ENCODE assay signal across 8 cellular contexts in genomic region chr1:21255943-21256320, GRCh38.
"Had no signal": no experiment of that assay in that cellular context is flagged by ENCODE, and none has a peak within 500 bp of the region (broad histone marks: within the 10 kb centered on the region; RNA-seq: fewer than 3 reads in every experiment).

No MANE protein-coding gene starts in this region.

- H3K4me3 Mint-ChIP-seq: activated CD4-positive, alpha-beta memory T cell treated with anti-CD3 and anti-CD28 coated beads for 36 hours; activated T-helper 1 cell treated with anti-CD3 and anti-CD28 coated beads, Interleukin-12 subunit alpha, Interleukin-12 subunit beta, Interleukin-2, Interleukin-4 antibody, amounts not matched to agents 30 ng/mL and 10 ng/mL and 1 ng/mL, durations not matched to agents 14 hours and 24 hours and 36 hours; natural killer cell treated with Interleukin-12 subunit alpha and Interleukin-12 subunit beta and Interleukin-15 and Interleukin-18, amount 100 ng/mL, for 72 hours had no signal

- H3K27me3 Mint-ChIP-seq: activated CD4-positive, alpha-beta memory T cell treated with anti-CD3 and anti-CD28 coated beads for 36 hours; natural killer cell treated with Interleukin-12 subunit alpha and Interleukin-12 subunit beta and Interleukin-15 and Interleukin-18, amount 100 ng/mL, for 72 hours had no signal

- H3K36me3 ChIP-seq: cardiac muscle cell had no signal

- H3K4me3 ChIP-seq: cardiac muscle cell had no signal

- FAIRE-seq: endometrium, small intestine, urothelium cell line had no signal

- H3K27ac ChIP-seq: cardiac muscle cell had no signal

- H3K27me3 ChIP-seq: cardiac muscle cell had no signal

- H3K9me3 ChIP-seq: SK-N-SH had no signal

- H3K36me3 Mint-ChIP-seq: natural killer cell treated with Interleukin-12 subunit alpha and Interleukin-12 subunit beta and Interleukin-15 and Interleukin-18, amount 100 ng/mL, for 72 hours had no signal

- H3K9me3 Mint-ChIP-seq: activated CD4-positive, alpha-beta memory T cell treated with anti-CD3 and anti-CD28 coated beads for 36 hours; activated T-helper 1 cell treated with anti-CD3 and anti-CD28 coated beads, Interleukin-12 subunit alpha, Interleukin-12 subunit beta, Interleukin-2, Interleukin-4 antibody, amounts not matched to agents 30 ng/mL and 10 ng/mL and 1 ng/mL, durations not matched to agents 14 hours and 24 hours and 36 hours; natural killer cell treated with Interleukin-12 subunit alpha and Interleukin-12 subunit beta and Interleukin-15 and Interleukin-18, amount 100 ng/mL, for 72 hours had no signal
